8 cellular contexts compared by ENCODE assay signal in the genomic region with DNA sequence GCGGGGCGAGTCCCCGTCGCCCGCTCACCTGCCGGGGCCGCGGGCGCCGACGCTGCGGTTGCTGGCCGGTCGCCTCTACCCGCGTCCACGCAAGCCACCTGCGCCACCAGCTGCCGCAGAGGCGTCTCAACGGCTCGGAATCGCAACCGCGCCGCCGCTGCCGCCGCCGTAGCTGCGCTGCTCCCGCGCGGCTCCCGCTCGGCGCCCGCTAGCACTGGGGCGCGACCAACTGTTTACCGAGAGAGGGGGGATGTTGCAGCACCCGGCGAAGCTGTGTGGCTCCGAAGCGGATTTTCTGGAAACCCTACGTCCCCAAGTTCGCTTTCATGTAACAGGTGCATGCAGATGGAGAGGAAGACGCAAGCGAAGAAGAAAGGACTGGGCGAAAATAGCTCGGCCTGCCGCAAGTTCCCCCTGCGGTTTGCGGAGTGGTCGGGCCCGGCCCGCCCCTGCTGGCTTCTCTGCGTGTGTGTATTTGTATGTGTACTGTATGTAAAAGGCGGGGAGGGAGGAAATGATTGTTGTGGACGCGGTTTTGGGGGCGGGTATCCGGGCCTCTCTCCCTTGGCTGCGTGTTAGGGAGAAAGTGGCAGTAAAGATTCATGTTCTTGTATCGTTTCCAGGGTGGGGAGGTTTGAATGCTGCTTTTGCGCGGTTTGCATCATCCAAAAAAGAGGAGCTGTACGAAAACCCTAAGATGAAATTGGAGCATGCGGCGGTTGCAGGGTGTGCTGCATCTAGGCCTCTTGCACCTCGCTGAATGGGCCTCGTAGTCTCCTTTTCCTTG. TPM values are rescaled to one million over a fixed set of nuclear protein-coding genes. Genes with fewer than 3 reads are reported as not detected.
DNase-seq lines count a peak whose midpoint lies in the region; ATAC-seq, FAIRE-seq and TF ChIP-seq lines count a peak whose summit lies in the region.

Gene PSIP1, minus strand, starts transcription at position 182 of the 787 bp plus-strand sequence. CDS start 782 bp downstream, outside the sequence.

- H3K27me3 Mint-ChIP-seq in activated CD8-positive, alpha-beta memory T cell treated with anti-CD3 and anti-CD28 coated beads, Interleukin-2, amount 10 ng/mL, durations not matched to agents 7 days and 5 days: no peaks in the 10 kb centered on the region
- no peaks in the 10 kb centered on the region for H3K27me3 Mint-ChIP-seq in endodermal cell (ENCODE audit: insufficient read depth)

- peak within 1 kb of the TSS; percentile 91 for H3K4me3 ChIP-seq in endodermal cell (ENCODE audit: low read length)
- peak within 1 kb of the TSS; percentile 87 for H3K4me3 ChIP-seq in mesodermal cell (ENCODE audit: extremely low read depth, insufficient read depth, low read length, poor library complexity, severe bottlenecking)

- H3K4me1 ChIP-seq in endodermal cell (ENCODE audit: control insufficient read depth, insufficient read depth, low read length) (peaks cover 7% of the 10 kb centered on the region), mesodermal cell (ENCODE audit: control insufficient read depth, insufficient read depth, low read length, poor library complexity, severe bottlenecking) (peaks cover 5% of the 10 kb centered on the region)

- peaks cover 48% of the 10 kb centered on the region for H3K4me1 Mint-ChIP-seq in activated CD8-positive, alpha-beta memory T cell treated with anti-CD3 and anti-CD28 coated beads, Interleukin-2, amount 10 ng/mL, durations not matched to agents 7 days and 5 days
- peaks cover 50% of the 10 kb centered on the region for H3K4me1 Mint-ChIP-seq in endodermal cell

- DNase-seq in COR-L47 (lab: John Stamatoyannopoulos, UW) (peak; percentile 85), HTR-8/SVneo (ENCODE audit: insufficient read length, low spot score) (peak; percentile 59), NOMO-1 treated with DMSO at 0.1 percent for 48 hours (lab: John Stamatoyannopoulos, UW; ENCODE audit: unreplicated experiment) (peak; percentile 76), endodermal cell (peak; percentile 92)
- peak; percentile 94 for DNase-seq in activated CD8-positive, alpha-beta memory T cell treated with anti-CD3 and anti-CD28 coated beads, Interleukin-2, amount 10 ng/mL, durations not matched to agents 7 days and 5 days
- peak; percentile 66 for DNase-seq in stimulated activated CD8-positive, alpha-beta memory T cell treated with anti-CD3 and anti-CD28 coated beads, Interleukin-15, amount 100 ng/mL, for 24 hours (ENCODE audit: low read depth)

- TF ChIP-seq CTCF in endodermal cell (conservative IDR thresholded peaks at IDR 0.05): no peak

- peak within 1 kb of the TSS; percentile 100 for H3K27ac ChIP-seq in endodermal cell (ENCODE audit: low read depth, low read length)
- H3K27ac ChIP-seq in mesodermal cell (ENCODE audit: low read depth, low read length, severe bottlenecking): peak within 1 kb of the TSS; percentile 100

- CTCF ChIA-PET in activated CD8-positive, alpha-beta memory T cell treated with anti-CD3 and anti-CD28 coated beads, Interleukin-2, amount 10 ng/mL, durations not matched to agents 7 days and 5 days (lab: Charles Lee): interaction anchor here (1.0 to 3.7 kb wide), 9 partner anchors 11 to 96 kb away, joined by 3 to 21 read pairs (median 3); partner anchors contain the start of genes CCDC171 and SNAPC3

- H3K4me3 Mint-ChIP-seq in activated CD8-positive, alpha-beta memory T cell treated with anti-CD3 and anti-CD28 coated beads, Interleukin-2, amount 10 ng/mL, durations not matched to agents 7 days and 5 days: peak within 1 kb of the TSS; percentile 91
- peak within 1 kb of the TSS; percentile 83 for H3K4me3 Mint-ChIP-seq in endodermal cell

- peak; percentile 80 for ATAC-seq in GM21381 (IDR thresholded peaks at IDR 0.05; ENCODE audit: unreplicated experiment)
- ATAC-seq in activated CD8-positive, alpha-beta memory T cell treated with anti-CD3 and anti-CD28 coated beads, Interleukin-2, amount 10 ng/mL, durations not matched to agents 7 days and 5 days: peak; percentile 85

- peak within 1 kb of the TSS; percentile 98 for H3K27ac Mint-ChIP-seq in activated CD8-positive, alpha-beta memory T cell treated with anti-CD3 and anti-CD28 coated beads, Interleukin-2, amount 10 ng/mL, durations not matched to agents 7 days and 5 days
- peak within 1 kb of the TSS; percentile 100 for H3K27ac Mint-ChIP-seq in endodermal cell

- H3K36me3 ChIP-seq in endodermal cell (ENCODE audit: control insufficient read depth, insufficient read depth, low read length) (peaks cover 33% of the 10 kb centered on the region), mesodermal cell (ENCODE audit: control insufficient read depth, insufficient read depth, low read length) (peaks cover 32% of the 10 kb centered on the region)

- 1% methylated on average over 31 to 72 of the region's 72 CpGs for WGBS in endodermal cell (ENCODE audit: insufficient coverage in 1 of 2, insufficient read length in 1 of 2), 2 experiments
- 1 to 4% methylated on average over 9 to 70 of the region's 72 CpGs for WGBS in mesodermal cell (ENCODE audit: insufficient coverage in 2 of 2), 2 experiments

- H3K9me3 ChIP-seq in endodermal cell (ENCODE audit: control insufficient read depth, low read length): no peaks in the 10 kb centered on the region
- no peaks in the 10 kb centered on the region for H3K9me3 ChIP-seq in mesodermal cell (ENCODE audit: control insufficient read depth, low read length)

- H3K27me3 ChIP-seq in endodermal cell (ENCODE audit: control insufficient read depth, insufficient read depth, low read length, poor library complexity, severe bottlenecking): no peaks in the 10 kb centered on the region

- peak within 1 kb of the TSS; percentile 98 for H3K9ac ChIP-seq in endodermal cell (ENCODE audit: extremely low read depth, low read length, poor library complexity, severe bottlenecking)

- no peak for FAIRE-seq in HTR-8/SVneo (lab: Jason Lieb, UNC)

- no peaks in the 10 kb centered on the region for H3K9me3 Mint-ChIP-seq in activated CD8-positive, alpha-beta memory T cell treated with anti-CD3 and anti-CD28 coated beads, Interleukin-2, amount 10 ng/mL, durations not matched to agents 7 days and 5 days (ENCODE audit: low read depth)
- no peaks in the 10 kb centered on the region for H3K9me3 Mint-ChIP-seq in endodermal cell

- H3K36me3 Mint-ChIP-seq in activated CD8-positive, alpha-beta memory T cell treated with anti-CD3 and anti-CD28 coated beads, Interleukin-2, amount 10 ng/mL, durations not matched to agents 7 days and 5 days: peaks cover 32% of the 10 kb centered on the region
- H3K36me3 Mint-ChIP-seq in endodermal cell (ENCODE audit: low read depth): peaks cover 37% of the 10 kb centered on the region

RNA-seq across cellular contexts. Expression of gene PSIP1, which starts in this region (rescaled TPM):
- 100 to 1,000 TPM in 1 of 2 experiments, 10 to 100 TPM in 1; 92.6 to 126 TPM for total RNA-seq in activated CD8-positive, alpha-beta memory T cell treated with anti-CD3 and anti-CD28 coated beads, Interleukin-2, amount 10 ng/mL, durations not matched to agents 7 days and 5 days
- 100 to 1,000 TPM; 226 to 257 TPM for total RNA-seq in endodermal cell
- 205 TPM for polyA plus RNA-seq in endodermal cell (2013, experiment 1 of 2)
- polyA plus RNA-seq in endodermal cell (2013, experiment 2 of 2): 212 TPM
- 113 TPM for polyA plus RNA-seq in mesodermal cell (2013, experiment 1 of 2)
- polyA plus RNA-seq in mesodermal cell (2013, experiment 2 of 2): 155 TPM

Comparison
In these comparisons a context has a peak if more than half of its experiments do, and no peak if none do; other contexts are left out.
1. Peak in every context shown above with its lines: DNase-seq, ATAC-seq, H3K4me3 ChIP-seq and H3K27ac ChIP-seq.